Comparison of ENCODE assay signal across 8 cellular contexts in genomic region chr15:59105839-59106238, GRCh38. TPM values are rescaled to one million over a fixed set of nuclear protein-coding genes. Genes with fewer than 3 reads are reported as not detected.
DNase-seq lines count a peak whose midpoint lies in the region; ATAC-seq, FAIRE-seq and TF ChIP-seq lines count a peak whose summit lies in the region.

No MANE protein-coding gene starts in this region.

- peak overlapping the region; percentile 89 for H3K4me3 Mint-ChIP-seq in stimulated activated naive CD8-positive, alpha-beta T cell treated with anti-CD3 and anti-CD28 coated beads, Interleukin-15, Interleukin-2, amounts not matched to agents 100 ng/mL and 50 ng/mL, for 24 hours
- H3K4me3 Mint-ChIP-seq in WTC11, result peak overlapping the region; percentile 96

- intact Hi-C loops in Right ventricle myocardium superior (cut with DNase I), result no loop called here

- no peak for TF ChIP-seq CTCF in WTC11 (IDR thresholded peaks at IDR 0.05)

- H3K36me3 Mint-ChIP-seq in stimulated activated naive CD8-positive, alpha-beta T cell treated with anti-CD3 and anti-CD28 coated beads, Interleukin-15, Interleukin-2, amounts not matched to agents 100 ng/mL and 50 ng/mL, for 24 hours (ENCODE audit: low read depth), result peaks cover 28% of the 10 kb centered on the region
- peaks cover 38% of the 10 kb centered on the region for H3K36me3 Mint-ChIP-seq in WTC11

- CTCF ChIA-PET in WTC11 (lab: Charles Lee), result interaction anchor here (0.6 to 1.3 kb wide), 4 partner anchors 32 to 304 kb away, joined by 3 to 4 read pairs (median 3); no protein-coding TSS in a partner anchor

- H3K27me3 Mint-ChIP-seq in stimulated activated naive CD8-positive, alpha-beta T cell treated with anti-CD3 and anti-CD28 coated beads, Interleukin-15, Interleukin-2, amounts not matched to agents 100 ng/mL and 50 ng/mL, for 24 hours, result no peaks in the 10 kb centered on the region
- H3K27me3 Mint-ChIP-seq in WTC11 (ENCODE audit: low read depth), result no peaks in the 10 kb centered on the region

- POLR2A ChIA-PET in WTC11 (lab: Charles Lee), result interaction anchor here (0.5 kb wide), 1 partner anchor 16 kb away, joined by 5 read pairs; no protein-coding TSS in a partner anchor

- peaks cover 18% of the 10 kb centered on the region for H3K4me1 Mint-ChIP-seq in stimulated activated naive CD8-positive, alpha-beta T cell treated with anti-CD3 and anti-CD28 coated beads, Interleukin-15, Interleukin-2, amounts not matched to agents 100 ng/mL and 50 ng/mL, for 24 hours (ENCODE audit: low read depth)
- H3K4me1 Mint-ChIP-seq in WTC11, result peaks cover 8% of the 10 kb centered on the region

- no peak for DNase-seq in stimulated activated naive CD8-positive, alpha-beta T cell treated with anti-CD3 and anti-CD28 coated beads, Interleukin-15, Interleukin-2, amounts not matched to agents 100 U/mL and 50 U/mL, for 24 hours
- DNase-seq in WTC11 (ENCODE audit: low spot score) (no peak), iPS-NIHi7 (ENCODE audit: extremely low spot score) (peak; percentile 25), Right ventricle myocardium superior (no peak), GM12892 (ENCODE audit: insufficient read length) (no peak)
- DNase-seq in stimulated activated naive CD4-positive, alpha-beta T cell (lab: John Stamatoyannopoulos, UW), result no peak

- H3K27ac Mint-ChIP-seq in stimulated activated naive CD8-positive, alpha-beta T cell treated with anti-CD3 and anti-CD28 coated beads, Interleukin-15, Interleukin-2, amounts not matched to agents 100 ng/mL and 50 ng/mL, for 24 hours, result peak overlapping the region; percentile 96
- peak overlapping the region; percentile 88 for H3K27ac Mint-ChIP-seq in WTC11

- H3K9me3 Mint-ChIP-seq in stimulated activated naive CD8-positive, alpha-beta T cell treated with anti-CD3 and anti-CD28 coated beads, Interleukin-15, Interleukin-2, amounts not matched to agents 100 ng/mL and 50 ng/mL, for 24 hours, result no peaks in the 10 kb centered on the region
- no peaks in the 10 kb centered on the region for H3K9me3 Mint-ChIP-seq in WTC11

- no peak for ATAC-seq in stimulated activated naive CD8-positive, alpha-beta T cell treated with anti-CD3 and anti-CD28 coated beads, Interleukin-15, Interleukin-2, amounts not matched to agents 100 U/mL and 50 U/mL, for 24 hours
- ATAC-seq in WTC11 (no peak), GM21723 (IDR thresholded peaks at IDR 0.05; ENCODE audit: unreplicated experiment) (no peak), Right ventricle myocardium superior (ENCODE audit: poor library complexity) (no peak)

- no peak for TF ChIP-seq POLR2A in GM12892 (IDR thresholded peaks at IDR 0.05; ENCODE audit: low read depth, low read length)

- FAIRE-seq in GM12892 (lab: Jason Lieb, UNC), result no peak

TF ChIP-seq in WTC11, 78 proteins besides CTCF, POLR2A, EP300 and RAD21:
- TF ChIP-seq ETV6 (CRISPR knock-in tag; IDR thresholded peaks at IDR 0.05) (no peak), CBFB (CRISPR knock-in tag; IDR thresholded peaks at IDR 0.05; ENCODE audit: low read depth) (no peak), ERG (CRISPR knock-in tag; IDR thresholded peaks at IDR 0.05) (no peak), MYBL2 (CRISPR knock-in tag; IDR thresholded peaks at IDR 0.05) (no peak), E2F1 (CRISPR knock-in tag; IDR thresholded peaks at IDR 0.05) (no peak), FOXK1 (CRISPR knock-in tag; IDR thresholded peaks at IDR 0.05) (no peak), NFATC4 (CRISPR knock-in tag; IDR thresholded peaks at IDR 0.05) (no peak), JAZF1 (CRISPR knock-in tag; IDR thresholded peaks at IDR 0.05) (no peak), PREB (CRISPR knock-in tag; IDR thresholded peaks at IDR 0.05; ENCODE audit: borderline replicate concordance) (no peak), E2F4 (CRISPR knock-in tag; IDR thresholded peaks at IDR 0.05; ENCODE audit: borderline replicate concordance, low read depth) (no peak), IRF1 (CRISPR knock-in tag; IDR thresholded peaks at IDR 0.05) (no peak), ZSCAN18 (CRISPR knock-in tag; IDR thresholded peaks at IDR 0.05) (no peak), CDX4 (CRISPR knock-in tag; IDR thresholded peaks at IDR 0.05; ENCODE audit: borderline replicate concordance) (no peak)
TF ChIP-seq in WTC11: peak in this region for 0.

RNA-seq across cellular contexts. Expression of gene CCNB2, which starts 0.9 kb away (rescaled TPM):
- total RNA-seq in WTC11 (2021), result 93.3 to 101 TPM (median 98.8 TPM) in 3 replicates
- 0.86 TPM for total RNA-seq in Right ventricle myocardium superior
- polyA plus RNA-seq in GM12892 (2012; ENCODE audit: missing spikeins), result 55.0 TPM

Comparison
In these comparisons a context has a peak if more than half of its experiments do, and no peak if none do; other contexts are left out.
1. RNA of gene CCNB2, which starts 0.9 kb away (total RNA-seq): 93.3 to 101 TPM in WTC11; 0.86 TPM in Right ventricle myocardium superior (single experiment); every median in the first group is over 10 times any median in the second.